ENCODE assay signal across 16 cellular contexts in the genomic region with DNA sequence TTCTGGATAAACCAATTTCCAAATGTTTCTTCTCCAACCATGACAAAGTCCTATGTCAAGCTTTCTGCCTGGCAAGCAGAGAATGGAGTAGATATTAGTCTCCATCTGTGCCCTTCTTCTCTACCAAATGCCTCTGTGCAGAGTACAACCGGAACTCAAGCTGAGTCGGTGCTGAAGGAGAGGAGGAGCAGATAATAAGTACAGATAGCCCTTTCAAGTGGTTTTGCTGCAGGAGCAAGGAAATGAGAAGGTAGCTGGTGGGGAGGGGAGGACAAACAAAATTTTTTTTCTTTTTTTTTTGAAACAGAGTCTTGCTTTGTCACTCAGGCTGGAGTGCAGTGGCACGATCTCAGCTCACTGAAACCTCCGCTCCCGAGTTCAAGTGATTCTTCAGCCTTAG. TPM values are rescaled to one million over a fixed set of nuclear protein-coding genes. Genes with fewer than 3 reads are reported as not detected.
A peak's percentile ranks its signal among the peaks of the same experiment; 100 is the strongest.
DNase-seq lines count a peak whose midpoint lies in the region; ATAC-seq lines count a peak whose summit lies in the region.
"Had no signal": no experiment of that assay in that cellular context is flagged by ENCODE, and none has a peak within 500 bp of the region (broad histone marks: within the 10 kb centered on the region; RNA-seq: fewer than 3 reads in every experiment).

No MANE protein-coding gene starts in this region.

- no peaks in the 10 kb centered on the region for H3K9me3 ChIP-seq in CD4-positive, alpha-beta memory T cell (ENCODE audit: control insufficient read depth in 1 of 2, low read length in 2 of 2)
- H3K9me3 ChIP-seq: breast epithelium, vagina had no signal

- H3K9me3 Mint-ChIP-seq in CD4-positive, alpha-beta memory T cell: no peaks in the 10 kb centered on the region
- peaks cover 28% of the 10 kb centered on the region for H3K9me3 Mint-ChIP-seq in T-helper 2 cell treated with Interferon-gamma antibody and Interleukin-4, amounts not matched to agents 5 μg/mL and 100 μg/mL, for 36 hours
- peaks cover 1 to 2% of the 10 kb centered on the region in 2 donors for H3K9me3 Mint-ChIP-seq in activated T-cell treated with anti-CD3 and anti-CD28 coated beads, Interleukin-2, amount 50 U/mL, for 72 hours
- peaks cover 0 to 4% (median 0%) of the 10 kb centered on the region in 9 donors for H3K9me3 Mint-ChIP-seq in naive thymus-derived CD8-positive, alpha-beta T cell
- no peaks in the 10 kb centered on the region for H3K9me3 Mint-ChIP-seq in stimulated activated memory B cell treated with anti-CD40 and anti-IgM and Interleukin-4, amounts not matched to agents 10 μg/mL and 1 μg/mL and 100 μg/mL, for 72 hours
- H3K9me3 Mint-ChIP-seq: activated B cell treated with CpG ODN at 0.5 μM for 24 hours had no signal

- ATAC-seq in activated T-cell treated with anti-CD3 and anti-CD28 coated beads, Interleukin-2, amount 50 U/mL, for 72 hours (replicated peaks in 1 of 2): peak; percentile 81 to 86
- peak; percentile 98 to 99 for ATAC-seq in naive thymus-derived CD8-positive, alpha-beta T cell
- ATAC-seq in left lobe of liver: no peak
- no peak for ATAC-seq in stimulated activated memory B cell treated with anti-CD40 and anti-IgM and Interleukin-4, amounts not matched to agents 10 μg/mL and 1 μg/mL and 100 μg/mL, for 72 hours

- H3K4me3 ChIP-seq in CD4-positive, alpha-beta memory T cell (ENCODE audit: low read length in 2 of 2): peak overlapping the region; percentile 21 to 35
- H3K4me3 ChIP-seq: breast epithelium, vagina had no signal

- peak overlapping the region; percentile 35 for H3K27ac ChIP-seq in CD4-positive, alpha-beta memory T cell (ENCODE audit: low read depth, low read length)
- H3K27ac ChIP-seq: breast epithelium, HL-60, vagina had no signal

- H3K27me3 Mint-ChIP-seq in CD4-positive, alpha-beta memory T cell: no peaks in the 10 kb centered on the region
- H3K27me3 Mint-ChIP-seq in T-helper 2 cell treated with Interferon-gamma antibody and Interleukin-4, amounts not matched to agents 5 μg/mL and 100 μg/mL, for 36 hours (ENCODE audit: low read depth): no peaks in the 10 kb centered on the region
- H3K27me3 Mint-ChIP-seq in activated T-cell treated with anti-CD3 and anti-CD28 coated beads, Interleukin-2, amount 50 U/mL, for 72 hours (ENCODE audit: low read depth): no peaks in the 10 kb centered on the region
- H3K27me3 Mint-ChIP-seq in naive thymus-derived CD8-positive, alpha-beta T cell: no peaks in the 10 kb centered on the region
- H3K27me3 Mint-ChIP-seq in stimulated activated memory B cell treated with anti-CD40 and anti-IgM and Interleukin-4, amounts not matched to agents 10 μg/mL and 1 μg/mL and 100 μg/mL, for 72 hours: peaks cover 3% of the 10 kb centered on the region
- H3K27me3 Mint-ChIP-seq: activated B cell treated with CpG ODN at 0.5 μM for 24 hours had no signal

- H3K36me3 ChIP-seq in CD4-positive, alpha-beta memory T cell (ENCODE audit: insufficient read depth, low read length): no peaks in the 10 kb centered on the region
- H3K36me3 ChIP-seq: breast epithelium, vagina had no signal

- H3K4me1 Mint-ChIP-seq in CD4-positive, alpha-beta memory T cell: peaks cover 72 to 96% (median 83%) of the 10 kb centered on the region in 4 donors
- H3K4me1 Mint-ChIP-seq in T-helper 2 cell treated with Interferon-gamma antibody and Interleukin-4, amounts not matched to agents 5 μg/mL and 100 μg/mL, for 36 hours (ENCODE audit: low read depth): peaks cover 61% of the 10 kb centered on the region
- H3K4me1 Mint-ChIP-seq in activated T-cell treated with anti-CD3 and anti-CD28 coated beads, Interleukin-2, amount 50 U/mL, for 72 hours (ENCODE audit: low read depth): peaks cover 65% of the 10 kb centered on the region
- peaks cover 41 to 89% (median 81%) of the 10 kb centered on the region in 4 donors for H3K4me1 Mint-ChIP-seq in naive thymus-derived CD8-positive, alpha-beta T cell
- no peaks in the 10 kb centered on the region for H3K4me1 Mint-ChIP-seq in stimulated activated memory B cell treated with anti-CD40 and anti-IgM and Interleukin-4, amounts not matched to agents 10 μg/mL and 1 μg/mL and 100 μg/mL, for 72 hours
- H3K4me1 Mint-ChIP-seq: activated B cell treated with CpG ODN at 0.5 μM for 24 hours had no signal

- intact Hi-C loops in CD4-positive, alpha-beta memory T cell (cut with micrococcal nuclease): loop anchor here (1.0 to 5.0 kb wide), 5 partner anchors 9 to 156 kb away; a partner anchor contains a TSS

- peak; percentile 86 to 92 (median 89) for DNase-seq in CD4-positive, alpha-beta memory T cell
- peak; percentile 60 for DNase-seq in T-helper 2 cell treated with Interferon-gamma antibody and Interleukin-4, amounts not matched to agents 5 μg/mL and 100 μg/mL, for 36 hours (ENCODE audit: low spot score)
- peak; percentile 39 to 46 for DNase-seq in activated T-cell treated with anti-CD3 and anti-CD28 coated beads, Interleukin-2, amount 50 U/mL, for 72 hours
- DNase-seq in naive thymus-derived CD8-positive, alpha-beta T cell: peak in 9 of 10 donors; percentile 43 to 91 (median 78)
- no peak for DNase-seq in NCI-H774 (lab: John Stamatoyannopoulos, UW)
- no peak for DNase-seq in ureter (ENCODE audit: low spot score)
- no peak for DNase-seq in left lobe of liver (ENCODE audit: low spot score)
- DNase-seq: activated B cell treated with CpG ODN at 0.5 μM for 24 hours, erythroblast, mesendoderm, NCI-H1092, RPMI8226 had no signal

- no peaks in the 10 kb centered on the region for H3K36me3 Mint-ChIP-seq in CD4-positive, alpha-beta memory T cell
- H3K36me3 Mint-ChIP-seq in T-helper 2 cell treated with Interferon-gamma antibody and Interleukin-4, amounts not matched to agents 5 μg/mL and 100 μg/mL, for 36 hours (ENCODE audit: low read depth): peaks cover 32% of the 10 kb centered on the region
- peaks cover 0 to 3% of the 10 kb centered on the region in 2 donors for H3K36me3 Mint-ChIP-seq in activated T-cell treated with anti-CD3 and anti-CD28 coated beads, Interleukin-2, amount 50 U/mL, for 72 hours (ENCODE audit: insufficient read depth in 2 of 2)
- no peaks in the 10 kb centered on the region for H3K36me3 Mint-ChIP-seq in naive thymus-derived CD8-positive, alpha-beta T cell
- no peaks in the 10 kb centered on the region for H3K36me3 Mint-ChIP-seq in stimulated activated memory B cell treated with anti-CD40 and anti-IgM and Interleukin-4, amounts not matched to agents 10 μg/mL and 1 μg/mL and 100 μg/mL, for 72 hours

- H3K4me3 Mint-ChIP-seq in CD4-positive, alpha-beta memory T cell: peak overlapping the region; percentile 36 to 79 (median 70)
- H3K4me3 Mint-ChIP-seq in T-helper 2 cell treated with Interferon-gamma antibody and Interleukin-4, amounts not matched to agents 5 μg/mL and 100 μg/mL, for 36 hours: peak overlapping the region; percentile 60
- H3K4me3 Mint-ChIP-seq in activated T-cell treated with anti-CD3 and anti-CD28 coated beads, Interleukin-2, amount 50 U/mL, for 72 hours: peak overlapping the region; percentile 3 to 52
- H3K4me3 Mint-ChIP-seq in naive thymus-derived CD8-positive, alpha-beta T cell: peak overlapping the region; percentile 38 to 81 (median 70)
- H3K4me3 Mint-ChIP-seq in stimulated activated memory B cell treated with anti-CD40 and anti-IgM and Interleukin-4, amounts not matched to agents 10 μg/mL and 1 μg/mL and 100 μg/mL, for 72 hours: no peak overlapping the region
- H3K4me3 Mint-ChIP-seq: activated B cell treated with CpG ODN at 0.5 μM for 24 hours had no signal

- CTCF ChIA-PET in CD4-positive, alpha-beta memory T cell (lab: Charles Lee; ENCODE audit: partially characterized antibody): interaction anchor here (0.8 to 1.4 kb wide), 7 partner anchors 9 to 23 kb away, joined by 3 to 9 read pairs (median 4); no protein-coding TSS in a partner anchor

- H3K27ac Mint-ChIP-seq in CD4-positive, alpha-beta memory T cell: peak overlapping the region; percentile 61 to 94 (median 85)
- peak overlapping the region; percentile 78 for H3K27ac Mint-ChIP-seq in T-helper 2 cell treated with Interferon-gamma antibody and Interleukin-4, amounts not matched to agents 5 μg/mL and 100 μg/mL, for 36 hours
- H3K27ac Mint-ChIP-seq in activated T-cell treated with anti-CD3 and anti-CD28 coated beads, Interleukin-2, amount 50 U/mL, for 72 hours: peak overlapping the region; percentile 20
- peak overlapping the region in 9 of 10 donors; percentile 30 to 89 (median 83) for H3K27ac Mint-ChIP-seq in naive thymus-derived CD8-positive, alpha-beta T cell
- H3K27ac Mint-ChIP-seq in stimulated activated memory B cell treated with anti-CD40 and anti-IgM and Interleukin-4, amounts not matched to agents 10 μg/mL and 1 μg/mL and 100 μg/mL, for 72 hours: no peak overlapping the region
- H3K27ac Mint-ChIP-seq: activated B cell treated with CpG ODN at 0.5 μM for 24 hours had no signal

- no peaks in the 10 kb centered on the region for H3K27me3 ChIP-seq in CD4-positive, alpha-beta memory T cell (ENCODE audit: insufficient read depth, low read length)
- H3K27me3 ChIP-seq: vagina had no signal

- POLR2A ChIA-PET in CD4-positive, alpha-beta memory T cell (lab: Charles Lee; ENCODE audit: partially characterized antibody): interaction anchor here (0.8 to 4.5 kb wide), 10 partner anchors 9 to 1677 kb away, joined by 3 to 144 read pairs (median 4); a partner anchor contains a TSS
- POLR2A ChIA-PET in naive thymus-derived CD8-positive, alpha-beta T cell (lab: Charles Lee): interaction anchor here (0.9 to 3.9 kb wide), 4 partner anchors 9 to 981 kb away, joined by 3 to 60 read pairs (median 4); a partner anchor contains a TSS

- H3K4me1 ChIP-seq in CD4-positive, alpha-beta memory T cell (ENCODE audit: insufficient read depth, low read length): peaks cover 100% of the 10 kb centered on the region
- H3K4me1 ChIP-seq: breast epithelium, vagina had no signal

RNA-seq across cellular contexts. Expression of a gene that starts 14.2 kb away (rescaled TPM):
- 10 to 100 TPM; 64.9 to 69.0 TPM for total RNA-seq in CD4-positive, alpha-beta memory T cell
- 10 to 100 TPM; 20.2 to 34.1 TPM for polyA plus RNA-seq in CD4-positive, alpha-beta memory T cell
- total RNA-seq in activated T-cell treated with anti-CD3 and anti-CD28 coated beads, Interleukin-2, amount 50 U/mL, for 72 hours: 10 to 100 TPM; 29.7 to 31.9 TPM
- 10 to 100 TPM; 30.4 to 32.0 TPM for total RNA-seq in naive thymus-derived CD8-positive, alpha-beta T cell
- polyA plus RNA-seq in naive thymus-derived CD8-positive, alpha-beta T cell: 10 to 100 TPM; 22.0 to 28.7 (median 27.6) TPM
- total RNA-seq in ureter (7.0 TPM), left lobe of liver (1.1 TPM)

Comparison
In these comparisons a context has a peak if more than half of its experiments do, and no peak if none do; other contexts are left out.
1. DNase-seq: peak in CD4-positive, alpha-beta memory T cell (5 of 5), T-helper 2 cell treated with Interferon-gamma antibody and Interleukin-4, amounts not matched to agents 5 μg/mL and 100 μg/mL, for 36 hours (single experiment), activated T-cell treated with anti-CD3 and anti-CD28 coated beads, Interleukin-2, amount 50 U/mL, for 72 hours (2 of 2) and naive thymus-derived CD8-positive, alpha-beta T cell (9 of 10); none in NCI-H774 (single experiment), ureter (single experiment) and left lobe of liver (single experiment).
2. ATAC-seq: peak in activated T-cell treated with anti-CD3 and anti-CD28 coated beads, Interleukin-2, amount 50 U/mL, for 72 hours (2 of 2) and naive thymus-derived CD8-positive, alpha-beta T cell (2 of 2); none in left lobe of liver (single experiment) and stimulated activated memory B cell treated with anti-CD40 and anti-IgM and Interleukin-4, amounts not matched to agents 10 μg/mL and 1 μg/mL and 100 μg/mL, for 72 hours (single experiment).